Comparison of ENCODE assay signal across 23 cellular contexts in the genomic region with DNA sequence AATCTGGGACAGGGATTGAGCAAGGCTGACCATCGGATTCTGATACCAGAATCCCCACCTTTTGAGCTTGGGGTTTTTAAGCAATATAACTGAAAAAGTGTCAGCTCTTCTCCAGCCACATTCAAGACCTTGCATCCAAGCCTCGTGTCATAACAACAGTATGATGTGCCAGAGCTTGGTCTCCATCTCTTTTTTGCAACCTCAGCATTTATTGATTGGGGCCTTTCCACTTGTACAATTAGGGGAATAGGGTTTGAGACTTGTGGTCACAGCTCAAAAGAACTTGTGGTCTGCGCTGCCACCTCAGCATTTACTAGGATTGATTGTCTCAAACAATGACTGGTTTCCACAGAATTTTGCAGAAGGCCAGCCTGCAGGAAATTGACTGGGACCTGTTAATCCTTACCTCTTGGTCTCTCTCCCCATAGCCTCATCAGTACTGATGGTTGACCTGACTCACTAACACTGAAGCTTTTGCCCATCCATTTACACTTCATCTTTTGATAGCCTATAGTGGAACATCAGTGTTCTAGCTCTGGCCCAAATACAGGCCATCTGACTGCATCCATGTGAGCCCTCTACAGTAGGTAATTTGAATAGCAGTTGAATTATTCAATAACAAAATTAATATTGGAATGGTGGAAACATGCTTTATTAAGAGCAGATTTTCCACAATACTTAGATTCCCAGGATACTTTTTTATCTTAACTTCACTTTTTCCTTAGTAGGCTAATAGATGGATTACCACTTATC.
DNase-seq lines count a peak whose midpoint lies in the region; ATAC-seq and TF ChIP-seq lines count a peak whose summit lies in the region.
"Had no signal": no experiment of that assay in that cellular context is flagged by ENCODE, and none has a peak within 500 bp of the region (broad histone marks: within the 10 kb centered on the region; RNA-seq: fewer than 3 reads in every experiment).

No MANE protein-coding gene starts in this region.

- TF ChIP-seq CTCF in BE2C (IDR thresholded peaks at IDR 0.05; ENCODE audit: low read depth, low read length) (peak; percentile 21; the same call in 1 of the 2 replicates), HCT116 (IDR thresholded peaks at IDR 0.05 in 2 of 3, conservative IDR thresholded peaks at IDR 0.05 in 1 of 3; ENCODE audit: borderline replicate concordance in 1 of 3, insufficient read depth in 1 of 3, low read depth in 2 of 3, low read length in 2 of 3) (peak in 2 of 3 experiments; percentile 22 to 29; a peak in 2 of 6 replicates), fibroblast of lung (conservative IDR thresholded peaks at IDR 0.05 in 1 of 2, IDR thresholded peaks at IDR 0.05 in 1 of 2; ENCODE audit: low read depth in 1 of 2, low read length in 2 of 2) (peak; percentile 19 to 22), psoas muscle (IDR thresholded peaks at IDR 0.05) (no peak)

- H3K9ac ChIP-seq in HCT116 (ENCODE audit: low read length), result no peak overlapping the region
- H3K9ac ChIP-seq in fibroblast of lung (ENCODE audit: insufficient read depth, low read length), result no peak overlapping the region

- H3K9me3 ChIP-seq in BE2C (no peaks in the 10 kb centered on the region), HCT116 (ENCODE audit: control insufficient read depth in 1 of 2, insufficient read depth in 1 of 2, low read depth in 1 of 2, low read length in 2 of 2) (no peaks in the 10 kb centered on the region), fibroblast of lung (ENCODE audit: control insufficient read depth, insufficient read depth, low read depth, low read length) (no peaks in the 10 kb centered on the region), psoas muscle (no peaks in the 10 kb centered on the region)
- H3K9me3 ChIP-seq: spleen, thyroid gland had no signal

- intact Hi-C loops in HCT116 (cut with micrococcal nuclease) (no loop called here), psoas muscle (cut with DNase I) (no loop called here)

- ATAC-seq in HCT116 (peak; percentile 55; the same call in 1 of the 2 replicates), GM18858 (IDR thresholded peaks at IDR 0.05; ENCODE audit: unreplicated experiment) (no peak), psoas muscle (no peak)
- ATAC-seq: activated CD4-positive, alpha-beta T cell treated with anti-CD3 and anti-CD28 coated beads for 36 hours; effector memory CD8-positive, alpha-beta T cell; T-cell had no signal

- H4K20me1 ChIP-seq in HCT116 (ENCODE audit: insufficient read depth) (no peaks in the 10 kb centered on the region), fibroblast of lung (ENCODE audit: control insufficient read depth, extremely low read depth, insufficient read depth, low read length) (no peaks in the 10 kb centered on the region)

- H3K9me2 ChIP-seq in HCT116 (ENCODE audit: insufficient read depth), result no peaks in the 10 kb centered on the region

- H3K4me1 ChIP-seq in BE2C (no peaks in the 10 kb centered on the region), HCT116 (ENCODE audit: control insufficient read depth in 1 of 2, insufficient read depth in 2 of 2, low read length in 2 of 2) (no peaks in the 10 kb centered on the region), fibroblast of lung (ENCODE audit: control insufficient read depth, extremely low read depth, insufficient read depth, low read length) (no peaks in the 10 kb centered on the region), psoas muscle (no peaks in the 10 kb centered on the region)
- H3K4me1 ChIP-seq: spleen, thyroid gland had no signal

- WGBS in psoas muscle, 3 donors, result 83 to 90% (median 83%) methylated on average over 3 of the region's 3 CpGs

- in situ Hi-C loops in SK-MEL-5 (cut with HindIII; ENCODE audit: low pct_unique_long_range_greater_than_20kb, low sequenced_read_pairs), result no loop called here

- no peak overlapping the region for H3K4me2 ChIP-seq in HCT116 (ENCODE audit: low read length)
- H3K4me2 ChIP-seq in fibroblast of lung (ENCODE audit: extremely low read depth, insufficient read depth, low read length), result no peak overlapping the region

- no peaks in the 10 kb centered on the region for H3K27me3 ChIP-seq in BE2C
- H3K27me3 ChIP-seq in HCT116 (ENCODE audit: insufficient read depth, low read length), result no peaks in the 10 kb centered on the region
- no peaks in the 10 kb centered on the region for H3K27me3 ChIP-seq in fibroblast of lung (ENCODE audit: control insufficient read depth, insufficient read depth, low read length)
- H3K27me3 ChIP-seq in psoas muscle (ENCODE audit: insufficient read depth in 3 of 3, low read length in 2 of 3), result no peaks in the 10 kb centered on the region
- H3K27me3 ChIP-seq: spleen, thyroid gland had no signal

- no peak for TF ChIP-seq POLR2A in HCT116 (IDR thresholded peaks at IDR 0.05; ENCODE audit: borderline replicate concordance, extremely low read depth, insufficient read depth, insufficient read length)

- TF ChIP-seq RAD21 in HCT116 (IDR thresholded peaks at IDR 0.05; ENCODE audit: low read depth), result no peak; the same call in 1 of the 2 replicates

- DNase-seq in BE2C (no peak), HCT116 (ENCODE audit: low read depth, low spot score) (no peak), SK-MEL-5 (ENCODE audit: low read depth, low spot score) (peak; percentile 38), fibroblast of lung (ENCODE audit: low read depth in 2 of 2) (no peak), MV-4-11 (lab: John Stamatoyannopoulos, UW) (no peak), psoas muscle (no peak)
- DNase-seq: activated CD4-positive, alpha-beta T cell treated with anti-CD3 and anti-CD28 coated beads for 36 hours; COR-L47; effector memory CD8-positive, alpha-beta T cell; EL; KBM-7; mesendoderm; naive B cell; NCI-H1048; NCI-H187 treated with DMSO at 0.1 percent for 48 hours; NCI-H774; nucleus accumbens; SHP77 treated with DMSO at 0.1 percent for 48 hours; spleen; stimulated activated CD4-positive, alpha-beta T cell treated with anti-CD3 and anti-CD28 coated beads, Interleukin-4, amount 100 ng/mL, for 24 hours; T-cell; thyroid gland had no signal

- H3K27ac ChIP-seq in HCT116 (ENCODE audit: low read depth, low read length), result no peak overlapping the region
- H3K27ac ChIP-seq in fibroblast of lung (ENCODE audit: insufficient read depth, low read length), result no peak overlapping the region
- no peak overlapping the region for H3K27ac ChIP-seq in psoas muscle
- H3K27ac ChIP-seq: spleen, thyroid gland had no signal

- H3K36me3 ChIP-seq in BE2C (no peaks in the 10 kb centered on the region), HCT116 (ENCODE audit: control insufficient read depth in 1 of 2, insufficient read depth in 2 of 2, low read length in 2 of 2) (no peaks in the 10 kb centered on the region), fibroblast of lung (ENCODE audit: control insufficient read depth, insufficient read depth, low read length) (no peaks in the 10 kb centered on the region), psoas muscle (ENCODE audit: insufficient read depth in 1 of 2, low read depth in 1 of 2) (no peaks in the 10 kb centered on the region)
- H3K36me3 ChIP-seq: spleen, thyroid gland had no signal

- no TSS peak for BruUV-seq in HCT116 (replicated peaks; lab: Mats Ljungman, UMichigan)

- POLR2A ChIA-PET in HCT116 (lab: Charles Lee), result no interaction called here

- H3K4me3 ChIP-seq in BE2C (ENCODE audit: low read depth, low read length) (no peak overlapping the region), HCT116 (replicated peaks in 1 of 2; ENCODE audit: low read depth in 1 of 2, low read length in 2 of 2) (no peak overlapping the region), fibroblast of lung (replicated peaks in 1 of 4; ENCODE audit: control extremely low read depth in 1 of 4, insufficient read depth in 1 of 4, low read depth in 3 of 4, low read length in 4 of 4) (no peak overlapping the region), psoas muscle (no peak overlapping the region)
- H3K4me3 ChIP-seq: spleen, thyroid gland had no signal

- RAD21 ChIA-PET in HCT116 (lab: Charles Lee; ENCODE audit: low non-redundant PET in 1 of 2, low total read pairs in 2 of 2, uncharacterized antibody in 2 of 2, unreplicated experiment in 2 of 2), result no interaction called here

- H3K79me2 ChIP-seq in HCT116 (ENCODE audit: insufficient read depth, low read length) (no peaks in the 10 kb centered on the region), fibroblast of lung (ENCODE audit: control insufficient read depth, insufficient read depth, low read length) (no peaks in the 10 kb centered on the region)

- H2AFZ ChIP-seq in HCT116 (ENCODE audit: low read depth, low read length, poor library complexity, severe bottlenecking) (no peak overlapping the region), fibroblast of lung (ENCODE audit: low read length) (no peak overlapping the region)

- CTCF ChIA-PET in HCT116 (lab: Charles Lee), result no interaction called here

TF ChIP-seq in HCT116, 20 proteins besides CTCF, POLR2A, EP300 and RAD21 (continues in another document):
- no peak for TF ChIP-seq ZBTB33 (IDR thresholded peaks at IDR 0.05; ENCODE audit: extremely low read depth, insufficient replicate concordance, low read length)
- no peak for TF ChIP-seq SP1 (IDR thresholded peaks at IDR 0.05; ENCODE audit: low read depth)
- no peak for TF ChIP-seq EZH2 (IDR thresholded peaks at IDR 0.05)
- no peak for TF ChIP-seq ZFX (IDR thresholded peaks at IDR 0.05)
- TF ChIP-seq SIN3A (IDR thresholded peaks at IDR 0.05; ENCODE audit: low read depth), result no peak
- TF ChIP-seq SRF (IDR thresholded peaks at IDR 0.05; ENCODE audit: low read depth), result no peak
- TF ChIP-seq FOSL1 (IDR thresholded peaks at IDR 0.05; ENCODE audit: low read depth), result no peak
- no peak for TF ChIP-seq ZNF274 (IDR thresholded peaks at IDR 0.05; ENCODE audit: low read depth, low read length)
- TF ChIP-seq EGR1 (IDR thresholded peaks at IDR 0.05; ENCODE audit: low read depth), result no peak
- no peak for TF ChIP-seq CEBPB (IDR thresholded peaks at IDR 0.05; ENCODE audit: low read depth)
- no peak for TF ChIP-seq POLR2AphosphoS5 (IDR thresholded peaks at IDR 0.05; ENCODE audit: low read depth, low read length)
- TF ChIP-seq YY1 (IDR thresholded peaks at IDR 0.05; ENCODE audit: extremely low read depth, insufficient replicate concordance, low read depth, low read length), result no peak
- TF ChIP-seq JUND (IDR thresholded peaks at IDR 0.05), result no peak
